ENCODE assay signal across 1 cellular context in genomic region chr22:20083157-20083890, GRCh38.
TF ChIP-seq lines count a peak whose summit lies in the region.

No MANE protein-coding gene starts in this region.

TF ChIP-seq in GM12878, 131 proteins besides CTCF, POLR2A, EP300 and RAD21:
- no peak for TF ChIP-seq RFX5 (IDR thresholded peaks at IDR 0.05; ENCODE audit: low read depth, low read length)
- TF ChIP-seq, protein P1, sequence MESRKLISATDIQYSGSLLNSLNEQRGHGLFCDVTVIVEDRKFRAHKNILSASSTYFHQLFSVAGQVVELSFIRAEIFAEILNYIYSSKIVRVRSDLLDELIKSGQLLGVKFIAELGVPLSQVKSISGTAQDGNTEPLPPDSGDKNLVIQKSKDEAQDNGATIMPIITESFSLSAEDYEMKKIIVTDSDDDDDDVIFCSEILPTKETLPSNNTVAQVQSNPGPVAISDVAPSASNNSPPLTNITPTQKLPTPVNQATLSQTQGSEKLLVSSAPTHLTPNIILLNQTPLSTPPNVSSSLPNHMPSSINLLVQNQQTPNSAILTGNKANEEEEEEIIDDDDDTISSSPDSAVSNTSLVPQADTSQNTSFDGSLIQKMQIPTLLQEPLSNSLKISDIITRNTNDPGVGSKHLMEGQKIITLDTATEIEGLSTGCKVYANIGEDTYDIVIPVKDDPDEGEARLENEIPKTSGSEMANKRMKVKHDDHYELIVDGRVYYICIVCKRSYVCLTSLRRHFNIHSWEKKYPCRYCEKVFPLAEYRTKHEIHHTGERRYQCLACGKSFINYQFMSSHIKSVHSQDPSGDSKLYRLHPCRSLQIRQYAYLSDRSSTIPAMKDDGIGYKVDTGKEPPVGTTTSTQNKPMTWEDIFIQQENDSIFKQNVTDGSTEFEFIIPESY (IDR thresholded peaks at IDR 0.05) = peak; percentile 25; the same call in 1 of the 2 replicates
